ENCODE assay signal across 30 cellular contexts in genomic region chr1:51750729-51751128, GRCh38.
DNase-seq lines count a peak whose midpoint lies in the region; ATAC-seq and TF ChIP-seq lines count a peak whose summit lies in the region.
"Had no signal": no experiment of that assay in that cellular context is flagged by ENCODE, and none has a peak within 500 bp of the region (broad histone marks: within the 10 kb centered on the region; RNA-seq: fewer than 3 reads in every experiment).

No MANE protein-coding gene starts in this region.

- intact Hi-C loops in PC-9 (cut with micrococcal nuclease; ENCODE audit: unreplicated experiment), result no loop called here
- intact Hi-C loops in CD4-positive, alpha-beta T cell (cut with DNase I, micrococcal nuclease), result no loop called here

- peaks cover 2% of the 10 kb centered on the region for H3K9me3 Mint-ChIP-seq in CD4-positive, alpha-beta T cell
- H3K9me3 Mint-ChIP-seq: activated CD4-positive, alpha-beta T cell treated with anti-CD3 and anti-CD28 coated beads, Interleukin-2, amount 10 ng/mL, durations not matched to agents 7 days and 5 days; activated naive CD8-positive, alpha-beta T cell treated with anti-CD3 and anti-CD28 coated beads for 36 hours; activated T-cell treated with anti-CD3 and anti-CD28 coated beads, Interleukin-2, amount 50 U/mL, for 24 hours; neural progenitor cell had no signal

- H2BK15ac ChIP-seq in mesenchymal stem cell (ENCODE audit: low read depth, poor library complexity, severe bottlenecking), result no peak overlapping the region

- H3K36me3 ChIP-seq in PC-9 (ENCODE audit: low read depth) (peaks cover 57% of the 10 kb centered on the region), mesenchymal stem cell (ENCODE audit: control insufficient read depth in 1 of 2, insufficient read depth in 2 of 2, low read depth in 1 of 2, low read length in 2 of 2) (peaks cover 9 to 22% of the 10 kb centered on the region in 2 experiments), gastroesophageal sphincter (peaks cover 0 to 42% of the 10 kb centered on the region in 2 donors)
- H3K36me3 ChIP-seq: BE2C, neural progenitor cell, uterus had no signal

- TF ChIP-seq EP300 in gastroesophageal sphincter (IDR thresholded peaks at IDR 0.05), result no peak

- H3K4ac ChIP-seq in mesenchymal stem cell (ENCODE audit: low read depth in 1 of 2, low read length in 2 of 2), result no peak overlapping the region

- no peak for ATAC-seq in CD4-positive, alpha-beta T cell (ENCODE audit: poor library complexity)
- ATAC-seq in gastroesophageal sphincter, result no peak
- ATAC-seq: stimulated activated naive CD8-positive, alpha-beta T cell treated with anti-CD3 and anti-CD28 coated beads, Interleukin-15, amount 100 ng/mL, for 72 hours had no signal

- CTCF ChIA-PET in PC-9 (lab: Charles Lee), result interaction anchor here (0.6 kb wide), 2 partner anchors 54 to 878 kb away, joined by 3 read pairs; no protein-coding TSS in a partner anchor
- CTCF ChIA-PET in CD4-positive, alpha-beta T cell (lab: Charles Lee), result no interaction called here

- H2AFZ ChIP-seq in PC-9 (no peak overlapping the region), mesenchymal stem cell (ENCODE audit: low read depth, low read length) (no peak overlapping the region)
- H2AFZ ChIP-seq: neural progenitor cell had no signal

- peaks cover 23% of the 10 kb centered on the region; the same call in 1 of the 2 replicates for H3K79me2 ChIP-seq in PC-9 (ENCODE audit: low read depth)

- H3K79me1 ChIP-seq in mesenchymal stem cell (replicated peaks; ENCODE audit: low read length, poor library complexity, severe bottlenecking), result peaks cover 21% of the 10 kb centered on the region

- no peak overlapping the region for H3K27ac Mint-ChIP-seq in CD4-positive, alpha-beta T cell
- H3K27ac Mint-ChIP-seq: activated B cell treated with CpG ODN at 0.5 μM for 24 hours; activated CD4-positive, alpha-beta T cell treated with anti-CD3 and anti-CD28 coated beads, Interleukin-2, amount 10 ng/mL, durations not matched to agents 7 days and 5 days; activated naive CD8-positive, alpha-beta T cell treated with anti-CD3 and anti-CD28 coated beads for 36 hours; activated T-cell treated with anti-CD3 and anti-CD28 coated beads, Interleukin-2, amount 50 U/mL, for 24 hours; dendritic cell treated with granulocyte-macrophage colony-stimulating factor and Interleukin-4, amounts not matched to agents 40 ng/mL and 50 ng/mL, for 4 days; neural progenitor cell; stimulated activated naive CD8-positive, alpha-beta T cell treated with anti-CD3 and anti-CD28 coated beads, Interleukin-15, amount 100 ng/mL, for 72 hours had no signal

- no peak for TF ChIP-seq POLR2A in gastroesophageal sphincter (IDR thresholded peaks at IDR 0.05)

- no peak overlapping the region for H2BK12ac ChIP-seq in mesenchymal stem cell (ENCODE audit: low read length in 2 of 2)

- H3K9me2 ChIP-seq in PC-9 (ENCODE audit: insufficient read depth), result no peaks in the 10 kb centered on the region

- H4K20me1 ChIP-seq in PC-9 (ENCODE audit: insufficient read depth), result no peaks in the 10 kb centered on the region

- H3K4me1 ChIP-seq in PC-9 (replicated peaks; ENCODE audit: insufficient read depth) (peaks cover 22% of the 10 kb centered on the region), mesenchymal stem cell (ENCODE audit: control insufficient read depth, insufficient read depth, low read depth, low read length) (no peaks in the 10 kb centered on the region), gastroesophageal sphincter (no peaks in the 10 kb centered on the region)
- H3K4me1 ChIP-seq: BE2C, esophagus muscularis mucosa, uterus had no signal

- H3K9ac ChIP-seq in mesenchymal stem cell (ENCODE audit: low read length), result no peak overlapping the region
- H3K9ac ChIP-seq: neural progenitor cell had no signal

- WGBS in mesenchymal stem cell, result 96% methylated on average over 1 of the region's 1 CpG
- 100% methylated on average over 1 of the region's 1 CpG for WGBS in gastroesophageal sphincter (ENCODE audit: low coverage in 1 of 2), 2 donors

- H3K27ac ChIP-seq in PC-9, result peak overlapping the region; percentile 38; the same call in 1 of the 2 replicates
- H3K27ac ChIP-seq in mesenchymal stem cell (ENCODE audit: low read length, poor library complexity, severe bottlenecking), result no peak overlapping the region
- no peak overlapping the region for H3K27ac ChIP-seq in CD4-positive, alpha-beta T cell (ENCODE audit: low read depth, low read length)
- H3K27ac ChIP-seq in gastroesophageal sphincter, result no peak overlapping the region
- H3K27ac ChIP-seq: esophagus muscularis mucosa, neural progenitor cell, right atrium auricular region, uterus had no signal

- no peak overlapping the region for H2BK120ac ChIP-seq in mesenchymal stem cell (ENCODE audit: low read depth, low read length)

- no peaks in the 10 kb centered on the region for H3K27me3 Mint-ChIP-seq in CD4-positive, alpha-beta T cell
- H3K27me3 Mint-ChIP-seq: activated B cell treated with CpG ODN at 0.5 μM for 24 hours; activated CD4-positive, alpha-beta T cell treated with anti-CD3 and anti-CD28 coated beads, Interleukin-2, amount 10 ng/mL, durations not matched to agents 7 days and 5 days; activated naive CD8-positive, alpha-beta T cell treated with anti-CD3 and anti-CD28 coated beads for 36 hours; activated T-cell treated with anti-CD3 and anti-CD28 coated beads, Interleukin-2, amount 50 U/mL, for 24 hours; central memory CD8-positive, alpha-beta T cell; dendritic cell treated with granulocyte-macrophage colony-stimulating factor and Interleukin-4, amounts not matched to agents 40 ng/mL and 50 ng/mL, for 4 days; stimulated activated naive CD8-positive, alpha-beta T cell treated with anti-CD3 and anti-CD28 coated beads, Interleukin-15, amount 100 ng/mL, for 72 hours had no signal

- H3K14ac ChIP-seq in mesenchymal stem cell (ENCODE audit: low read length in 2 of 2), result no peak overlapping the region

- H3K23ac ChIP-seq in mesenchymal stem cell (ENCODE audit: low read length in 2 of 2), result no peak overlapping the region

- H3F3A ChIP-seq in PC-9 (ENCODE audit: insufficient read depth, low read depth), result peaks cover 47% of the 10 kb centered on the region

- no peak overlapping the region for H4K8ac ChIP-seq in mesenchymal stem cell (ENCODE audit: low read length)

- no peaks in the 10 kb centered on the region for H3K4me1 Mint-ChIP-seq in CD4-positive, alpha-beta T cell (ENCODE audit: low read depth)
- H3K4me1 Mint-ChIP-seq: activated B cell treated with CpG ODN at 0.5 μM for 24 hours, neural progenitor cell had no signal

- H3K36me3 Mint-ChIP-seq in CD4-positive, alpha-beta T cell (ENCODE audit: low read depth), result peaks cover 72% of the 10 kb centered on the region

- no peak overlapping the region for H2BK5ac ChIP-seq in mesenchymal stem cell (ENCODE audit: low read depth, low read length, poor library complexity, severe bottlenecking)

- TF ChIP-seq CTCF in PC-9 (conservative IDR thresholded peaks at IDR 0.05), result no peak
- TF ChIP-seq CTCF in epithelial cell of esophagus (IDR thresholded peaks at IDR 0.05; ENCODE audit: insufficient read depth, low read depth, low read length, missing control alignments), result no peak
- no peak for TF ChIP-seq CTCF in CD4-positive, alpha-beta T cell (IDR thresholded peaks at IDR 0.05)
- TF ChIP-seq CTCF in gastroesophageal sphincter (IDR thresholded peaks at IDR 0.05), result no peak

- H2AK5ac ChIP-seq in mesenchymal stem cell (ENCODE audit: low read length, severe bottlenecking), result no peak overlapping the region

- no peak overlapping the region for H3K18ac ChIP-seq in mesenchymal stem cell (ENCODE audit: low read depth in 1 of 2, low read length in 2 of 2)

- no peak overlapping the region for H4K91ac ChIP-seq in mesenchymal stem cell (ENCODE audit: low read length)

- POLR2A ChIA-PET in PC-9 (lab: Charles Lee; ENCODE audit: unreplicated experiment), result no interaction called here
- POLR2A ChIA-PET in CD4-positive, alpha-beta T cell (lab: Charles Lee), result no interaction called here

- no peak overlapping the region for H3K4me3 ChIP-seq in PC-9
- no peak overlapping the region for H3K4me3 ChIP-seq in epithelial cell of esophagus (ENCODE audit: low read length)
- H3K4me3 ChIP-seq in mesenchymal stem cell (ENCODE audit: insufficient read depth in 1 of 2, low read depth in 1 of 2, low read length in 2 of 2), result no peak overlapping the region
- no peak overlapping the region for H3K4me3 ChIP-seq in gastroesophageal sphincter
- H3K4me3 ChIP-seq: esophagus muscularis mucosa, neural progenitor cell, right atrium auricular region, uterus had no signal

- DNase-seq in EL, result peak; percentile 33
- DNase-seq in PC-9, result peak in 1 of 2 experiments; percentile 57
- DNase-seq in epithelial cell of esophagus (ENCODE audit: low read depth), result peak; percentile 70
- peak; percentile 9 for DNase-seq in mesenchymal stem cell
- DNase-seq in nucleus accumbens (lab: John Stamatoyannopoulos, UW), result no peak
- DNase-seq in CD4-positive, alpha-beta T cell, result no peak
- DNase-seq in OCI-M1 (lab: John Stamatoyannopoulos, UW), result no peak
- DNase-seq: activated B cell treated with CpG ODN at 0.5 μM for 24 hours; activated CD4-positive, alpha-beta T cell treated with anti-CD3 and anti-CD28 coated beads, Interleukin-2, amount 10 ng/mL, durations not matched to agents 7 days and 5 days; activated gamma-delta T cell; activated naive CD8-positive, alpha-beta T cell treated with anti-CD3 and anti-CD28 coated beads for 36 hours; activated T-cell treated with anti-CD3 and anti-CD28 coated beads, Interleukin-2, amount 50 U/mL, for 24 hours; BE2C; DMS53; GDM1; NCI-H1092; NCI-H1694; NCI-H446; NCI-H774; RPMI8226; stimulated activated CD4-positive, alpha-beta T cell treated with anti-CD3 and anti-CD28 coated beads, Interleukin-1b, Interleukin-23, amount 100 ng/mL, for 48 hours; stimulated activated naive CD8-positive, alpha-beta T cell treated with anti-CD3 and anti-CD28 coated beads, Interleukin-15, amount 100 ng/mL, for 72 hours; T-helper 1 cell; uterus had no signal

- H3K9me3 ChIP-seq in PC-9 (ENCODE audit: insufficient read depth, low read depth) (no peaks in the 10 kb centered on the region), mesenchymal stem cell (ENCODE audit: control insufficient read depth, low read length) (no peaks in the 10 kb centered on the region), gastroesophageal sphincter (no peaks in the 10 kb centered on the region)
- H3K9me3 ChIP-seq in CD4-positive, alpha-beta T cell (ENCODE audit: control insufficient read depth, low read length), result no peaks in the 10 kb centered on the region
- H3K9me3 ChIP-seq: BE2C, right atrium auricular region, uterus had no signal

- H3K4me2 ChIP-seq in PC-9, result no peak overlapping the region
- no peak overlapping the region for H3K4me2 ChIP-seq in mesenchymal stem cell (ENCODE audit: low read length, poor library complexity, severe bottlenecking)
- H3K4me2 ChIP-seq: neural progenitor cell had no signal

- BruUV-seq in PC-9 (replicated peaks; lab: Mats Ljungman, UMichigan), result no TSS peak

- no peak overlapping the region for H3K4me3 Mint-ChIP-seq in CD4-positive, alpha-beta T cell
- H3K4me3 Mint-ChIP-seq: activated B cell treated with CpG ODN at 0.5 μM for 24 hours; activated CD4-positive, alpha-beta T cell treated with anti-CD3 and anti-CD28 coated beads, Interleukin-2, amount 10 ng/mL, durations not matched to agents 7 days and 5 days; activated naive CD8-positive, alpha-beta T cell treated with anti-CD3 and anti-CD28 coated beads for 36 hours; activated T-cell treated with anti-CD3 and anti-CD28 coated beads, Interleukin-2, amount 50 U/mL, for 24 hours; central memory CD8-positive, alpha-beta T cell; dendritic cell treated with granulocyte-macrophage colony-stimulating factor and Interleukin-4, amounts not matched to agents 40 ng/mL and 50 ng/mL, for 4 days; neural progenitor cell; stimulated activated naive CD8-positive, alpha-beta T cell treated with anti-CD3 and anti-CD28 coated beads, Interleukin-15, amount 100 ng/mL, for 72 hours had no signal

- H3K27me3 ChIP-seq in PC-9 (ENCODE audit: insufficient read depth, low read depth) (no peaks in the 10 kb centered on the region), mesenchymal stem cell (ENCODE audit: control insufficient read depth in 1 of 2, insufficient read depth in 1 of 2, low read length in 2 of 2) (no peaks in the 10 kb centered on the region), gastroesophageal sphincter (no peaks in the 10 kb centered on the region)
- no peaks in the 10 kb centered on the region for H3K27me3 ChIP-seq in CD4-positive, alpha-beta T cell (ENCODE audit: control insufficient read depth, insufficient read depth, low read length)
- H3K27me3 ChIP-seq: BE2C, esophagus muscularis mucosa, neural progenitor cell, right atrium auricular region, uterus had no signal

Comparison
In these comparisons a context has a peak if more than half of its experiments do, and no peak if none do; other contexts are left out.
1. DNase-seq: peak in EL (single experiment), epithelial cell of esophagus (single experiment) and mesenchymal stem cell (single experiment); none in nucleus accumbens (0 of 56), CD4-positive, alpha-beta T cell (0 of 10) and OCI-M1 (single experiment).